ENCODE assay signal across 8 cellular contexts in the genomic region with DNA sequence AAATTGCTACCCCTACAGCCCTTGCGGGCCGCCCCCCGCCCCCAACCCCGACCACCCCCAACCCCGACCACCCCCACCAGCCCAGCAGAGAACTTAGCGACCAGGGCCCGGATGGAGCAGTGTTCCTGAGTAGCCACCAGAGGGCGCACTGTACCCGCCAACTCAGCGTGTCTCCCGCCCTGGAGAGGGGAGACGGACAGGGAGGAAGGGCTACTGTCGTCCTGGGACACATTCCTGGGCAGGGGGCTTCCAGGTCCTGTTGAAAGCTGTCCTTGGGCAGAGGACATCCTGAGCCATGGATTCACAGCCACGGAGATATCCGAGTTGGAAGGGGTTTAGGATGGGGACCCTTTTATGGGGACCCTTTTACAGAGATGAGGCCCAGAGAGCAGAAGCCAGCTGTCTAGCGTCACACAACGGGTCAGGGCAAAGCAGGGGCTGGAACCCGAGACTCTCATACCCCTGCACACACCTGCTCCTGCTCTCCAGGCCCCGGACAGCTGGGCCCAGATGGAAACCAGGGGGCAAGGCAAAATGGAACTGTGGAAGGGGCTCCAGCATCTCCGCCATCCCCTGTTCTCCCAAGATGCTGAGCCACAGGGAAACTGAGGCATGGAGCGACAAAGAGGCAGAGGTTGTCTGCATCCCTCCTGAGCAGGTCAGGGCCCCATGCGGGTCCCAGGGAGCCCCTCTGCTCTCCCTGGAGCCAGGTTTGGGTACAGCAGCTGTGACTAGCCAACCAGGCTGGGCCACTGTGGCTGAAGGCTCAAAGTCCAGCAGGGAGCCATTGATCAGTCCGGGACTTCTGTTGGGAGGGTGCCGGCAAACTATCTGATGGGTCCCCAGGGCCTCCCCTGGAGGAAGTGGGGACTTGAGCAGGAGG. TPM values are rescaled to one million over a fixed set of nuclear protein-coding genes. Genes with fewer than 3 reads are reported as not detected.
DNase-seq lines count a peak whose midpoint lies in the region; ATAC-seq and TF ChIP-seq lines count a peak whose summit lies in the region.

No MANE protein-coding gene starts in this region.

- no peaks in the 10 kb centered on the region for H3K27me3 ChIP-seq in NT2/D1 (ENCODE audit: insufficient read depth, insufficient read length)
- no peaks in the 10 kb centered on the region for H3K27me3 ChIP-seq in naive thymus-derived CD4-positive, alpha-beta T cell (ENCODE audit: control insufficient read depth in 2 of 2, insufficient read depth in 2 of 2, low read length in 2 of 2)

- no peaks in the 10 kb centered on the region for H3K36me3 Mint-ChIP-seq in naive thymus-derived CD4-positive, alpha-beta T cell
- no peaks in the 10 kb centered on the region for H3K36me3 Mint-ChIP-seq in stimulated activated naive B cell treated with anti-CD40 and anti-IgM and Interleukin-4, amounts not matched to agents 10 μg/mL and 1 μg/mL and 100 μg/mL, for 72 hours

- no peaks in the 10 kb centered on the region for H3K9me3 ChIP-seq in ES-I3 (ENCODE audit: control insufficient read depth, insufficient read depth, low read length)
- no peaks in the 10 kb centered on the region for H3K9me3 ChIP-seq in NT2/D1 (ENCODE audit: insufficient read depth, low read length)
- H3K9me3 ChIP-seq in naive thymus-derived CD4-positive, alpha-beta T cell (ENCODE audit: control insufficient read depth in 2 of 3, low read length in 3 of 3) = no peaks in the 10 kb centered on the region

- H3K4me1 ChIP-seq in ES-I3 (ENCODE audit: insufficient read depth, low read length) = peaks cover 6% of the 10 kb centered on the region; the same call in 1 of the 2 replicates
- peaks cover 34% of the 10 kb centered on the region for H3K4me1 ChIP-seq in NT2/D1 (ENCODE audit: insufficient read depth, insufficient read length)
- peaks cover 10 to 15% of the 10 kb centered on the region in 2 donors for H3K4me1 ChIP-seq in naive thymus-derived CD4-positive, alpha-beta T cell (ENCODE audit: control insufficient read depth in 2 of 2, insufficient read depth in 2 of 2, low read length in 2 of 2)

- H3K9me3 Mint-ChIP-seq in naive thymus-derived CD4-positive, alpha-beta T cell = peaks cover 0 to 1% (median 0%) of the 10 kb centered on the region in 11 donors
- H3K9me3 Mint-ChIP-seq in stimulated activated naive B cell treated with anti-CD40 and anti-IgM and Interleukin-4, amounts not matched to agents 10 μg/mL and 1 μg/mL and 100 μg/mL, for 72 hours = no peaks in the 10 kb centered on the region

- peaks cover 0 to 17% (median 0%) of the 10 kb centered on the region in 5 donors for H3K27me3 Mint-ChIP-seq in naive thymus-derived CD4-positive, alpha-beta T cell
- H3K27me3 Mint-ChIP-seq in stimulated activated naive B cell treated with anti-CD40 and anti-IgM and Interleukin-4, amounts not matched to agents 10 μg/mL and 1 μg/mL and 100 μg/mL, for 72 hours = peaks cover 8 to 22% of the 10 kb centered on the region in 2 donors

- no peak overlapping the region for H3K4me3 ChIP-seq in NT2/D1 (ENCODE audit: insufficient read length, low read depth)
- peak overlapping the region; percentile 39 for H3K4me3 ChIP-seq in naive thymus-derived CD4-positive, alpha-beta T cell (ENCODE audit: low read length)

- ATAC-seq in HG03432 (IDR thresholded peaks at IDR 0.05; ENCODE audit: unreplicated experiment) (peak; percentile 61), GM21717 (IDR thresholded peaks at IDR 0.05; ENCODE audit: unreplicated experiment) (no peak)
- peak; percentile 82 for ATAC-seq in naive thymus-derived CD4-positive, alpha-beta T cell
- ATAC-seq in stimulated activated naive B cell treated with anti-CD40 and anti-IgM and Interleukin-4, amounts not matched to agents 10 μg/mL and 1 μg/mL and 100 μg/mL, for 72 hours (replicated peaks) = peak; percentile 64 to 66

- H3K9ac ChIP-seq in ES-I3 (ENCODE audit: low read depth, low read length) (peak overlapping the region; percentile 28; the same call in 1 of the 2 replicates), NT2/D1 (ENCODE audit: insufficient read length, low read depth) (peak overlapping the region; percentile 81)

- TF ChIP-seq POLR2A in erythroblast (IDR thresholded peaks at IDR 0.05; ENCODE audit: low read length) = no peak

- no peak overlapping the region for H3K27ac ChIP-seq in naive thymus-derived CD4-positive, alpha-beta T cell (ENCODE audit: low read depth, low read length)

- peak overlapping the region in 4 of 10 donors; percentile 34 to 71 (median 64) for H3K4me3 Mint-ChIP-seq in naive thymus-derived CD4-positive, alpha-beta T cell
- H3K4me3 Mint-ChIP-seq in stimulated activated naive B cell treated with anti-CD40 and anti-IgM and Interleukin-4, amounts not matched to agents 10 μg/mL and 1 μg/mL and 100 μg/mL, for 72 hours = peak overlapping the region; percentile 67 to 68

- CTCF ChIA-PET in naive thymus-derived CD4-positive, alpha-beta T cell (lab: Charles Lee) = interaction anchor here (0.6 to 7.0 kb wide), 15 partner anchors 8 to 222 kb away, joined by 3 to 99 read pairs (median 4); a partner anchor contains a TSS

- POLR2A ChIA-PET in naive thymus-derived CD4-positive, alpha-beta T cell (lab: Charles Lee) = interaction anchor here (1.3 to 3.6 kb wide), 2 partner anchors 29 to 63 kb away, joined by 5 to 27 read pairs; no protein-coding TSS in a partner anchor

- H3K36me3 ChIP-seq in ES-I3 (ENCODE audit: insufficient read depth, low read length) = no peaks in the 10 kb centered on the region
- no peaks in the 10 kb centered on the region for H3K36me3 ChIP-seq in NT2/D1 (ENCODE audit: insufficient read depth, insufficient read length, low read length)
- H3K36me3 ChIP-seq in naive thymus-derived CD4-positive, alpha-beta T cell (ENCODE audit: control insufficient read depth in 2 of 3, insufficient read depth in 3 of 3, low read length in 3 of 3) = no peaks in the 10 kb centered on the region

- DNase-seq in NT2/D1 (ENCODE audit: low read depth, low spot score) = peak; percentile 77
- DNase-seq in activated T-cell treated with anti-CD3 and anti-CD28 coated beads for 1 hour (ENCODE audit: low read depth) = peak; percentile 58
- DNase-seq in erythroblast (lab: John Stamatoyannopoulos, UW) = peak; percentile 71 to 87
- DNase-seq in naive thymus-derived CD4-positive, alpha-beta T cell = peak; percentile 38 to 82 (median 58)
- peak; percentile 68 for DNase-seq in stimulated activated naive B cell treated with anti-CD40 and anti-IgM and Interleukin-4, amounts not matched to agents 10 μg/mL and 1 μg/mL and 100 μg/mL, for 72 hours

- intact Hi-C loops in naive thymus-derived CD4-positive, alpha-beta T cell (cut with micrococcal nuclease) = loop anchor here (1.0 to 5.0 kb wide), 2 partner anchors 129 to 640 kb away; no protein-coding TSS in a partner anchor

- H3K27ac Mint-ChIP-seq in naive thymus-derived CD4-positive, alpha-beta T cell = peak overlapping the region in 3 of 9 donors; percentile 53 to 85 (median 58)
- H3K27ac Mint-ChIP-seq in stimulated activated naive B cell treated with anti-CD40 and anti-IgM and Interleukin-4, amounts not matched to agents 10 μg/mL and 1 μg/mL and 100 μg/mL, for 72 hours = peak overlapping the region; percentile 74

- H3K4me1 Mint-ChIP-seq in naive thymus-derived CD4-positive, alpha-beta T cell = peaks cover 0 to 19% (median 14%) of the 10 kb centered on the region in 7 donors
- peaks cover 29 to 58% of the 10 kb centered on the region in 2 donors for H3K4me1 Mint-ChIP-seq in stimulated activated naive B cell treated with anti-CD40 and anti-IgM and Interleukin-4, amounts not matched to agents 10 μg/mL and 1 μg/mL and 100 μg/mL, for 72 hours

RNA-seq across cellular contexts. Expression of a gene that starts 25.0 kb away (rescaled TPM):
- 100 to 1,000 TPM; 464 to 783 (median 647) TPM for total RNA-seq in naive thymus-derived CD4-positive, alpha-beta T cell
- 100 to 1,000 TPM; 551 to 556 TPM for polyA plus RNA-seq in naive thymus-derived CD4-positive, alpha-beta T cell

RNA-seq across cellular contexts. Expression of a gene that starts 59.2 kb away (rescaled TPM):
- total RNA-seq in naive thymus-derived CD4-positive, alpha-beta T cell = 1 to 10 TPM in 2 of 5 experiments, under 1 TPM in 3; 0.08 to 3.6 (median 0.22) TPM
- not detected for polyA plus RNA-seq in naive thymus-derived CD4-positive, alpha-beta T cell
